In the genomic region with DNA sequence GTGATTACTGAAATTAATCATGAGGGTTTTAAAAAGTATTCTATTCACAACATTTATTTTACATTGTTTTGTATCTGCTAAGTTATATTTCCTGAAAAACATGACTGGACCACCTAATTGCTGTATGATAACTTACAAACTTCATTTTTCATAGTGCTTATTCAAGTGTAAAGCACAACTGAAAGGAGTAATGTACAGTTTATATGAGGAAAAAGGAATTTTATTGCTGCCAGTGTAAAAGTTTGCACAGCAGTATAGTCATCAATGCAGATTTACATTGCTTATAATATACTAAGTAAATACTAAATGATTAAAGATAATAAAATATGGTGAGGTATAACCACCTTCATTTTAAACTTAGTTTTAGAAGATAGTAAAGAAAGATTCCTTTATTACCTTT, we compare ENCODE assay signal across 1 cellular context.
TF ChIP-seq lines count a peak whose summit lies in the region.

No MANE protein-coding gene starts in this region.

TF ChIP-seq in IMR-90, 13 proteins besides CTCF, POLR2A, EP300 and RAD21 (continued from another document):
- no peak for TF ChIP-seq BHLHE40 (IDR thresholded peaks at IDR 0.05; ENCODE audit: low read depth, low read length)
- TF ChIP-seq ELK1 (IDR thresholded peaks at IDR 0.05; ENCODE audit: borderline replicate concordance, low read depth, low read length), result no peak
- TF ChIP-seq FOS (IDR thresholded peaks at IDR 0.05; ENCODE audit: low read depth, low read length), result no peak
- no peak for TF ChIP-seq MAZ (IDR thresholded peaks at IDR 0.05; ENCODE audit: borderline replicate concordance, low read depth, low read length)
